ENCODE assay signal across 16 cellular contexts in genomic region chr16:85649978-85650863, GRCh38. TPM values are rescaled to one million over a fixed set of nuclear protein-coding genes. Genes with fewer than 3 reads are reported as not detected.
DNase-seq lines count a peak whose midpoint lies in the region; ATAC-seq and TF ChIP-seq lines count a peak whose summit lies in the region.
"Had no signal": no experiment of that assay in that cellular context is flagged by ENCODE, and none has a peak within 500 bp of the region (broad histone marks: within the 10 kb centered on the region; RNA-seq: fewer than 3 reads in every experiment).

No MANE protein-coding gene starts in this region.

- no peak overlapping the region for H3K4me3 ChIP-seq in ovary

- no peak for TF ChIP-seq POLR2A in ovary (IDR thresholded peaks at IDR 0.05)

- ATAC-seq in HG03175 (IDR thresholded peaks at IDR 0.05; ENCODE audit: unreplicated experiment) (no peak), left colon (no peak)
- ATAC-seq: activated CD8-positive, alpha-beta memory T cell treated with anti-CD3 and anti-CD28 coated beads, Interleukin-2, amount 10 ng/mL, durations not matched to agents 7 days and 5 days had no signal

- H3K9me3 Mint-ChIP-seq in nephron progenitor cell: no peaks in the 10 kb centered on the region
- H3K9me3 Mint-ChIP-seq: activated B cell treated with CpG ODN at 0.5 μM for 24 hours had no signal

- peaks cover 32% of the 10 kb centered on the region for H3K4me1 ChIP-seq in ovary (ENCODE audit: insufficient read depth)

- peaks cover 3% of the 10 kb centered on the region for H3K27me3 Mint-ChIP-seq in nephron progenitor cell (ENCODE audit: low read depth, poor library complexity)
- H3K27me3 Mint-ChIP-seq: activated B cell treated with CpG ODN at 0.5 μM for 24 hours; activated CD8-positive, alpha-beta memory T cell treated with anti-CD3 and anti-CD28 coated beads, Interleukin-2, amount 10 ng/mL, durations not matched to agents 7 days and 5 days; CD4-positive, alpha-beta memory T cell had no signal

- peaks cover 30% of the 10 kb centered on the region for H3K4me1 Mint-ChIP-seq in nephron progenitor cell

- H3K4me3 Mint-ChIP-seq in nephron progenitor cell: no peak overlapping the region
- H3K4me3 Mint-ChIP-seq: activated B cell treated with CpG ODN at 0.5 μM for 24 hours; activated CD8-positive, alpha-beta memory T cell treated with anti-CD3 and anti-CD28 coated beads, Interleukin-2, amount 10 ng/mL, durations not matched to agents 7 days and 5 days; CD4-positive, alpha-beta memory T cell had no signal

- H3K9me3 ChIP-seq in ovary: no peaks in the 10 kb centered on the region

- no peaks in the 10 kb centered on the region for H3K27me3 ChIP-seq in ovary

- DNase-seq in NCI-H1436 (lab: John Stamatoyannopoulos, UW) (peak; percentile 57), NCI-H1436 treated with DMSO at 0.1 percent for 48 hours (lab: John Stamatoyannopoulos, UW) (no peak), NCI-H1092 treated with DMSO at 0.1 percent for 48 hours (lab: John Stamatoyannopoulos, UW) (peak; percentile 55), SHP77 treated with DMSO at 0.1 percent for 48 hours (lab: John Stamatoyannopoulos, UW) (peak; percentile 56), ovary (peak in 4 of 5 donors; percentile 49 to 68 (median 62)), nephron progenitor cell (no peak), left colon (no peak)
- DNase-seq: activated B cell treated with CpG ODN at 0.5 μM for 24 hours; activated CD8-positive, alpha-beta memory T cell treated with anti-CD3 and anti-CD28 coated beads, Interleukin-2, amount 10 ng/mL, durations not matched to agents 7 days and 5 days; activated gamma-delta T cell treated with Interleukin-2 at 50 U/mL for 16 hours; GDM1; NCI-H1930; stimulated activated CD4-positive, alpha-beta T cell treated with anti-CD3 and anti-CD28 coated beads, Interleukin-15, amount 100 ng/mL, for 24 hours; SW 1271 had no signal

- H3K27ac Mint-ChIP-seq in nephron progenitor cell: no peak overlapping the region
- H3K27ac Mint-ChIP-seq: activated B cell treated with CpG ODN at 0.5 μM for 24 hours; activated CD8-positive, alpha-beta memory T cell treated with anti-CD3 and anti-CD28 coated beads, Interleukin-2, amount 10 ng/mL, durations not matched to agents 7 days and 5 days; CD4-positive, alpha-beta memory T cell had no signal

- H3K36me3 ChIP-seq in ovary: no peaks in the 10 kb centered on the region

- intact Hi-C loops in ovary (cut with DNase I) (no loop called here), left colon (cut with DNase I, micrococcal nuclease) (no loop called here)

- no peak for TF ChIP-seq EP300 in ovary (IDR thresholded peaks at IDR 0.05)

- no peak for TF ChIP-seq CTCF in ovary (IDR thresholded peaks at IDR 0.05)
- TF ChIP-seq CTCF in nephron progenitor cell (IDR thresholded peaks at IDR 0.05): no peak

- peaks cover 14% of the 10 kb centered on the region for H3K36me3 Mint-ChIP-seq in nephron progenitor cell (ENCODE audit: low read depth)

- peak overlapping the region in 1 of 2 donors; percentile 54 for H3K27ac ChIP-seq in ovary

- 50 to 73% (median 50%) methylated on average over 43 to 47 of the region's 47 CpGs for WGBS in ovary, 3 donors

RNA-seq across cellular contexts. Expression of gene GSE1, which starts 37.1 kb away (rescaled TPM):
- 100 to 1,000 TPM in 4 of 7 donors, 10 to 100 TPM in 3; 37.4 to 212 (median 130) TPM for total RNA-seq in ovary
- polyA plus RNA-seq in ovary: 10 to 100 TPM; 32.9 to 36.1 TPM
- total RNA-seq in left colon: 100 to 1,000 TPM in 1 of 2 donors, 10 to 100 TPM in 1; 94.7 to 110 TPM

RNA-seq across cellular contexts. Expression of gene GINS2, which starts 38.5 kb away (rescaled TPM):
- total RNA-seq in ovary (1 to 10 TPM in 3 of 7 donors, under 1 TPM in 4; 0.23 to 1.6 (median 0.95) TPM), left colon (1 to 10 TPM; 3.2 to 5.1 TPM)
- polyA plus RNA-seq in ovary: 1 to 10 TPM; 1.4 to 1.6 TPM

Comparison
In these comparisons a context has a peak if more than half of its experiments do, and no peak if none do; other contexts are left out.
1. DNase-seq: peak in NCI-H1436 (single experiment), NCI-H1092 treated with DMSO at 0.1 percent for 48 hours (single experiment), SHP77 treated with DMSO at 0.1 percent for 48 hours (single experiment) and ovary (4 of 5); none in NCI-H1436 treated with DMSO at 0.1 percent for 48 hours (single experiment), nephron progenitor cell (single experiment) and left colon (0 of 2).